In the genomic region with DNA sequence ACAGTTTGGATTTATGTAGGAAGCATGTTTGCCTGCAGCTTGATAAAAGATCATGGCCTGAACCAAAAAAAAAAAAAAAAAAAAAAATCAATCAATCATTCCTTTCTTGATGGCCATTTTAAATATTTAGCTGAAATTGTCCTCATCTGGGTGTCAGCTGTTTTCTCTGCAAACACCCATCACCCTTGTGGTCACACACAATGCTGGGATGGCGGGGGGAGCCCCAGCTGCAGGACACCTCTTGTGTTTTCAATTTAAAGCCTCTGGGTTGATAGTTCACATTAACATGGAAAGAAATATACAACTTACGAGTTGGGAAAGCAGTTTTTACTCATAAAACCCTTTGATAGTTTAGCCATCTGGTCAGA, we compare ENCODE assay signal across 14 cellular contexts.
DNase-seq lines count a peak whose midpoint lies in the region; FAIRE-seq and TF ChIP-seq lines count a peak whose summit lies in the region.
"Had no signal": no experiment of that assay in that cellular context is flagged by ENCODE, and none has a peak within 500 bp of the region (broad histone marks: within the 10 kb centered on the region; RNA-seq: fewer than 3 reads in every experiment).

No MANE protein-coding gene starts in this region.

- H3K27me3 ChIP-seq in BLaER1 (no peaks in the 10 kb centered on the region), colonic mucosa (no peaks in the 10 kb centered on the region)
- H3K27me3 ChIP-seq: breast epithelium, heart right ventricle had no signal

- TF ChIP-seq CTCF in colonic mucosa (IDR thresholded peaks at IDR 0.05), result no peak
- no peak for TF ChIP-seq CTCF in osteocyte (IDR thresholded peaks at IDR 0.05)
- TF ChIP-seq CTCF in GM13976 (IDR thresholded peaks at IDR 0.05; ENCODE audit: borderline replicate concordance, control extremely low read depth, extremely low read depth, insufficient read depth, missing control alignments), result no peak

- H3K9me3 Mint-ChIP-seq in osteocyte (ENCODE audit: unreplicated experiment), result no peaks in the 10 kb centered on the region

- no peak overlapping the region for H3K4me3 ChIP-seq in BLaER1
- no peak overlapping the region for H3K4me3 ChIP-seq in colonic mucosa
- H3K4me3 ChIP-seq: breast epithelium, heart right ventricle had no signal

- H3K36me3 ChIP-seq in BLaER1, result no peaks in the 10 kb centered on the region
- no peaks in the 10 kb centered on the region for H3K36me3 ChIP-seq in colonic mucosa
- H3K36me3 ChIP-seq: breast epithelium, heart right ventricle had no signal

- peaks cover 23% of the 10 kb centered on the region for H3K4me1 Mint-ChIP-seq in osteocyte (ENCODE audit: unreplicated experiment)

- H4K20me1 ChIP-seq in BLaER1, result no peaks in the 10 kb centered on the region

- H3K9me3 ChIP-seq in BLaER1 (no peaks in the 10 kb centered on the region; the same call in 1 of the 2 replicates), colonic mucosa (no peaks in the 10 kb centered on the region)
- H3K9me3 ChIP-seq: breast epithelium, heart right ventricle had no signal

- H3K9ac ChIP-seq in BLaER1 (no peak overlapping the region), colonic mucosa (ENCODE audit: low read depth in 2 of 2, low read length in 2 of 2) (no peak overlapping the region)

- peaks cover 16% of the 10 kb centered on the region for H3K4me1 ChIP-seq in BLaER1
- peaks cover 4% of the 10 kb centered on the region for H3K4me1 ChIP-seq in colonic mucosa
- H3K4me1 ChIP-seq: breast epithelium had no signal

- H3K36me3 Mint-ChIP-seq in osteocyte (ENCODE audit: unreplicated experiment), result no peaks in the 10 kb centered on the region

- no peak for FAIRE-seq in HTR-8/SVneo (lab: Jason Lieb, UNC)

- DNase-seq in HTR-8/SVneo (ENCODE audit: insufficient read length, low spot score) (peak; percentile 59), colonic mucosa (no peak), osteocyte (ENCODE audit: extremely low spot score, unreplicated experiment) (no peak), NCI-H446 (lab: John Stamatoyannopoulos, UW) (no peak), GM13976 (ENCODE audit: low spot score) (no peak), NCI-H2081 (lab: John Stamatoyannopoulos, UW) (no peak)
- DNase-seq: activated gamma-delta T cell, heart right ventricle, left colon, right cardiac atrium had no signal

- H3K4me3 Mint-ChIP-seq in osteocyte (ENCODE audit: unreplicated experiment), result no peak overlapping the region
- H3K4me3 Mint-ChIP-seq: activated CD4-positive, alpha-beta T cell treated with anti-CD3 and anti-CD28 coated beads for 36 hours had no signal

- in situ Hi-C loops in GM13976 (cut with MboI; ENCODE audit: low sequenced_read_pairs, unreplicated experiment), result no loop called here

- peak overlapping the region; percentile 93 for H3K27ac Mint-ChIP-seq in osteocyte (ENCODE audit: unreplicated experiment)

- H3K27ac ChIP-seq in BLaER1, result no peak overlapping the region
- peak overlapping the region; percentile 39 for H3K27ac ChIP-seq in colonic mucosa

- H3K27me3 Mint-ChIP-seq in osteocyte (ENCODE audit: unreplicated experiment), result no peaks in the 10 kb centered on the region
- H3K27me3 Mint-ChIP-seq: activated CD4-positive, alpha-beta T cell treated with anti-CD3 and anti-CD28 coated beads for 36 hours; naive thymus-derived CD4-positive, alpha-beta T cell had no signal

- peak overlapping the region; percentile 63 for H3K4me2 ChIP-seq in BLaER1

- intact Hi-C loops in colonic mucosa (cut with DNase I), result no loop called here
